ENCODE assay signal across 31 cellular contexts in the genomic region with DNA sequence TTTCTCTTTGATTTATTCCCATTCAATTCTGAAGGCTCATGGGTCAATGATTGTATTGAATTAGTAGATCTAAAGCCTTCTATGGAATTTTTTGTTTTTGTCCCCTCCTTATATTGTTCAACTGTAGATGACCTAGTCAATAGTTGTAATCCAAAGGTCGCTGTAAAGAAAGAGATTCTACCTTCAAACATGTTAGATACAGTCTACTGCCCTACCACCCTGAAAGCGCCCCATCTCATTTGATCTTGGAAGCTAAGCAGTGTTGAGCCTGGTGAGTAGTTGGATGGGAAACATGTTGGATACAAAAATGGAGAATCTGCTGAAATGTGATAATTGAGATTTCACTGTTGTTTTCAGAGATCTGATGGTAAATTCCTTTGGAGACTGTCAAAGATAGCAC.
"Had no signal": no experiment of that assay in that cellular context is flagged by ENCODE, and none has a peak within 500 bp of the region (broad histone marks: within the 10 kb centered on the region; RNA-seq: fewer than 3 reads in every experiment).

No MANE protein-coding gene starts in this region.

- FAIRE-seq: frontal cortex had no signal

- H3K4me3 ChIP-seq: adrenal gland, breast epithelium, cardiac muscle cell, colonic mucosa, heart left ventricle had no signal

- DNase-seq: activated B cell treated with CpG ODN at 0.5 μM for 24 hours; activated CD4-positive, alpha-beta memory T cell treated with anti-CD3 and anti-CD28 coated beads for 36 hours; activated CD4-positive, alpha-beta T cell treated with anti-CD3 and anti-CD28 coated beads, Interleukin-2, amount 10 ng/mL, durations not matched to agents 24 days and 14 days; activated CD8-positive, alpha-beta memory T cell treated with anti-CD3 and anti-CD28 coated beads, Interleukin-2, amount 10 ng/mL, durations not matched to agents 7 days and 5 days; activated CD8-positive, alpha-beta memory T cell treated with anti-CD3 and anti-CD28 coated beads, Interleukin-2, amount 50 U/mL, for 4 hours; activated CD8-positive, alpha-beta T cell treated with anti-CD3 and anti-CD28 coated beads, Interleukin-2, amount 10 ng/mL, durations not matched to agents 7 days and 5 days; activated effector memory CD4-positive, alpha-beta T cell treated with anti-CD3 and anti-CD28 coated beads, Interleukin-2, amount 50 U/mL, for 16 hours; activated naive CD4-positive, alpha-beta T cell treated with anti-CD3 and anti-CD28 coated beads for 36 hours; activated naive CD8-positive, alpha-beta T cell treated with anti-CD3 and anti-CD28 coated beads for 36 hours; activated naive CD8-positive, alpha-beta T cell treated with anti-CD3 and anti-CD28 coated beads, Interleukin-2, amount 50 U/mL, for 24 hours; activated T-cell treated with anti-CD3 and anti-CD28 coated beads, Interleukin-2, amount 50 U/mL, for 1 hour; activated T-cell treated with anti-CD3 and anti-CD28 coated beads, Interleukin-2, amount 50 U/mL, for 48 hours; adrenal gland; amygdala; aorta; central memory CD4-positive, alpha-beta T cell; cerebellar nuclear complex; colonic mucosa; effector CD8-positive, alpha-beta T cell; foreskin fibroblast; glutamatergic neuron; heart left ventricle; T-helper 1 cell; T-helper 17 cell; T1000; WERI-Rb-1 had no signal

- H3K27me3 ChIP-seq: adrenal gland, breast epithelium, cardiac muscle cell, colonic mucosa, heart left ventricle had no signal

- ATAC-seq: activated CD4-positive, CD25-positive, alpha-beta regulatory T cell treated with anti-CD3 and anti-CD28 coated beads, Interleukin-2, amount 50 U/mL, for 24 hours; activated CD8-positive, alpha-beta memory T cell treated with anti-CD3 and anti-CD28 coated beads, Interleukin-2, amount 10 ng/mL, durations not matched to agents 7 days and 5 days; activated CD8-positive, alpha-beta T cell treated with anti-CD3 and anti-CD28 coated beads, Interleukin-2, amount 10 ng/mL, durations not matched to agents 7 days and 5 days; activated naive CD8-positive, alpha-beta T cell treated with anti-CD3 and anti-CD28 coated beads, Interleukin-2, amount 50 U/mL, for 24 hours; esophagus mucosa; T-helper 17 cell had no signal

- H3K4me1 ChIP-seq: adrenal gland, breast epithelium, colonic mucosa had no signal

- H3K27ac ChIP-seq: adrenal gland, breast epithelium, cardiac muscle cell, colonic mucosa, WERI-Rb-1 had no signal

- H3K36me3 ChIP-seq: adrenal gland, breast epithelium, cardiac muscle cell, colonic mucosa, heart left ventricle, WERI-Rb-1 had no signal

- H3K9me3 ChIP-seq: adrenal gland, breast epithelium, colonic mucosa, heart left ventricle had no signal
